Comparison of ENCODE assay signal across 10 cellular contexts in genomic region chr5:76292923-76293322, GRCh38.
DNase-seq lines count a peak whose midpoint lies in the region; ATAC-seq lines count a peak whose summit lies in the region.
"Had no signal": no experiment of that assay in that cellular context is flagged by ENCODE, and none has a peak within 500 bp of the region (broad histone marks: within the 10 kb centered on the region; RNA-seq: fewer than 3 reads in every experiment).

No MANE protein-coding gene starts in this region.

- H3K9me3 Mint-ChIP-seq in stimulated activated naive B cell treated with anti-CD40 and anti-IgM and Interleukin-4, amounts not matched to agents 10 μg/mL and 1 μg/mL and 100 μg/mL, for 72 hours: no peaks in the 10 kb centered on the region
- H3K9me3 Mint-ChIP-seq: activated T-helper 17 cell treated with anti-CD3 and anti-CD28 coated beads, Interleukin-2, amount 50 U/mL, for 72 hours had no signal

- no peaks in the 10 kb centered on the region for H3K79me2 ChIP-seq in mesendoderm (ENCODE audit: control insufficient read depth, insufficient read depth, low read length)

- H3K4me3 Mint-ChIP-seq in stimulated activated naive B cell treated with anti-CD40 and anti-IgM and Interleukin-4, amounts not matched to agents 10 μg/mL and 1 μg/mL and 100 μg/mL, for 72 hours: no peak overlapping the region
- H3K4me3 Mint-ChIP-seq: activated T-helper 17 cell treated with anti-CD3 and anti-CD28 coated beads, Interleukin-2, amount 50 U/mL, for 72 hours had no signal

- no peak overlapping the region for H2BK5ac ChIP-seq in mesendoderm (ENCODE audit: low read length)

- no peaks in the 10 kb centered on the region for H3K4me1 ChIP-seq in mesendoderm (ENCODE audit: control insufficient read depth, low read depth, low read length)

- no peaks in the 10 kb centered on the region for H3K36me3 Mint-ChIP-seq in stimulated activated naive B cell treated with anti-CD40 and anti-IgM and Interleukin-4, amounts not matched to agents 10 μg/mL and 1 μg/mL and 100 μg/mL, for 72 hours

- no peak overlapping the region for H3K27ac ChIP-seq in mesendoderm (ENCODE audit: low read depth, low read length)

- whole genome bisulfite sequencing in mesendoderm (ENCODE audit: extremely low coverage, insufficient coverage, low lambda C conversion rate): no CpG with 5 or more reads among the region's 1 CpG

- H3K4ac ChIP-seq in mesendoderm (ENCODE audit: low read depth, low read length): no peak overlapping the region

- no peak overlapping the region for H2BK120ac ChIP-seq in mesendoderm (ENCODE audit: low read depth, low read length)

- no peaks in the 10 kb centered on the region for H3K79me1 ChIP-seq in mesendoderm (ENCODE audit: low read length)

- H3K27me3 ChIP-seq in mesendoderm (ENCODE audit: insufficient read depth, low read length, poor library complexity): no peaks in the 10 kb centered on the region

- no peak overlapping the region for H2BK15ac ChIP-seq in mesendoderm (replicated peaks; ENCODE audit: low read depth)

- H3K4me1 Mint-ChIP-seq in stimulated activated naive B cell treated with anti-CD40 and anti-IgM and Interleukin-4, amounts not matched to agents 10 μg/mL and 1 μg/mL and 100 μg/mL, for 72 hours: peaks cover 7 to 9% of the 10 kb centered on the region in 2 donors

- DNase-seq in Right ventricle myocardium superior (no peak), cardiac septum (ENCODE audit: low spot score) (no peak), NOMO-1 (lab: John Stamatoyannopoulos, UW; ENCODE audit: unreplicated experiment in 2 of 2) (peak; percentile 25 to 87), mesendoderm (no peak), HCEC 1CT (no peak)
- no peak for DNase-seq in stimulated activated naive B cell treated with anti-CD40 and anti-IgM and Interleukin-4, amounts not matched to agents 10 μg/mL and 1 μg/mL and 100 μg/mL, for 72 hours
- no peak for DNase-seq in activated effector memory CD4-positive, alpha-beta T cell treated with Interleukin-2 at 50 U/mL for 16 hours
- DNase-seq: stimulated activated CD4-positive, alpha-beta T cell treated with anti-CD3 and anti-CD28 coated beads, Interleukin-15, amount 100 ng/mL, for 24 hours had no signal

- peak; percentile 68 for ATAC-seq in Right ventricle myocardium superior (ENCODE audit: poor library complexity)
- ATAC-seq in HG02938 (IDR thresholded peaks at IDR 0.05; ENCODE audit: unreplicated experiment): peak; percentile 74
- ATAC-seq in stimulated activated naive B cell treated with anti-CD40 and anti-IgM and Interleukin-4, amounts not matched to agents 10 μg/mL and 1 μg/mL and 100 μg/mL, for 72 hours (replicated peaks): peak; percentile 54 to 67
- ATAC-seq: activated T-helper 17 cell treated with anti-CD3 and anti-CD28 coated beads, Interleukin-2, amount 50 U/mL, for 72 hours had no signal

- H4K5ac ChIP-seq in mesendoderm (ENCODE audit: low read length): no peak overlapping the region

- no peak overlapping the region for H3K27ac Mint-ChIP-seq in stimulated activated naive B cell treated with anti-CD40 and anti-IgM and Interleukin-4, amounts not matched to agents 10 μg/mL and 1 μg/mL and 100 μg/mL, for 72 hours
- H3K27ac Mint-ChIP-seq: activated T-helper 17 cell treated with anti-CD3 and anti-CD28 coated beads, Interleukin-2, amount 50 U/mL, for 72 hours had no signal

- no peak overlapping the region for H4K8ac ChIP-seq in mesendoderm (ENCODE audit: low read depth, low read length)

- no peak overlapping the region for H2AK5ac ChIP-seq in mesendoderm (ENCODE audit: low read length)

- H3K27me3 Mint-ChIP-seq in stimulated activated naive B cell treated with anti-CD40 and anti-IgM and Interleukin-4, amounts not matched to agents 10 μg/mL and 1 μg/mL and 100 μg/mL, for 72 hours: peaks cover 0 to 5% of the 10 kb centered on the region in 2 donors
- H3K27me3 Mint-ChIP-seq: activated T-helper 17 cell treated with anti-CD3 and anti-CD28 coated beads, Interleukin-2, amount 50 U/mL, for 72 hours had no signal

- no peak overlapping the region for H3K56ac ChIP-seq in mesendoderm (ENCODE audit: low read length)

- intact Hi-C loops in Right ventricle myocardium superior (cut with DNase I) (no loop called here), cardiac septum (cut with DNase I) (no loop called here)

- no peak overlapping the region for H3K4me3 ChIP-seq in mesendoderm (ENCODE audit: low read length)

- H3K36me3 ChIP-seq in mesendoderm (ENCODE audit: control insufficient read depth, insufficient read depth, low read length): no peaks in the 10 kb centered on the region

- H3K18ac ChIP-seq in mesendoderm (ENCODE audit: low read length): no peak overlapping the region

- H3K23ac ChIP-seq in mesendoderm (ENCODE audit: low read length): no peak overlapping the region

- H3K9ac ChIP-seq in mesendoderm (ENCODE audit: low read length): no peak overlapping the region

- no peak overlapping the region for H3K4me2 ChIP-seq in mesendoderm (ENCODE audit: low read length)

Comparison
In these comparisons a context has a peak if more than half of its experiments do, and no peak if none do; other contexts are left out.
1. DNase-seq: peak in NOMO-1 (2 of 2); none in Right ventricle myocardium superior (single experiment), cardiac septum (single experiment), stimulated activated naive B cell treated with anti-CD40 and anti-IgM and Interleukin-4, amounts not matched to agents 10 μg/mL and 1 μg/mL and 100 μg/mL, for 72 hours (single experiment), activated effector memory CD4-positive, alpha-beta T cell treated with Interleukin-2 at 50 U/mL for 16 hours (single experiment), mesendoderm (single experiment) and HCEC 1CT (single experiment).
2. Peak in every context shown above with its lines, with median percentiles within 50 percentile points of each other: ATAC-seq.